Comparison of ENCODE assay signal across 22 cellular contexts in the genomic region with DNA sequence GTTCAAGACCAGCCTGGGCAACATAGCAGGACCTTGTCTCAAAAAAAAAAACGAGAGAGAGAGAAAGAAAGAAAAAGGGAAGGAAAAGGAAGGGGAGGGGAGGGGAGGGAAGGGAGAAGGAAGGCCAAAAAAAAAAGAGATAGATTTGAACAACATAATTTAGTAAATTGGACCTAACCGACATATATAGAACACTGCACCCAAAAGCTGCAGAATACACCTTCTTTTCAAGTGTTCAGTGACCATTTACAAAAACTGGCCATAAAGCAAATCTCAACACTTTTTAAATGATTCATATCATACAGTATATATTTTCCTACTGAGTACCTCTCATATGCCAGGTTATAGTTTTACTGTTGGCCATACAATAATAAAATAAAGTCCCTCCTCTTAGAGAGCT. TPM values are rescaled to one million over a fixed set of nuclear protein-coding genes. Genes with fewer than 3 reads are reported as not detected.
DNase-seq lines count a peak whose midpoint lies in the region; ATAC-seq, FAIRE-seq and TF ChIP-seq lines count a peak whose summit lies in the region.
"Had no signal": no experiment of that assay in that cellular context is flagged by ENCODE, and none has a peak within 500 bp of the region (broad histone marks: within the 10 kb centered on the region; RNA-seq: fewer than 3 reads in every experiment).

No MANE protein-coding gene starts in this region.

- H3K36me3 ChIP-seq in Karpas-422 (ENCODE audit: insufficient read depth, low read length) (no peaks in the 10 kb centered on the region), K562 (ENCODE audit: control insufficient read depth, insufficient read depth, low read length) (no peaks in the 10 kb centered on the region), neutrophil (no peaks in the 10 kb centered on the region)

- no peaks in the 10 kb centered on the region for H3K9me2 ChIP-seq in Karpas-422 (replicated peaks; ENCODE audit: insufficient read depth, low read length)

- POLR2A ChIA-PET in K562 (lab: Yijun Ruan, JAX): interaction anchor here (0.8 to 1.0 kb wide), 4 partner anchors 8 to 17 kb away, joined by 4 to 6 read pairs (median 4); partner anchors contain the start of genes F11R and USF1

- H3K9me3 ChIP-seq in Karpas-422 (ENCODE audit: low read length) (no peaks in the 10 kb centered on the region), K562 (replicated peaks; ENCODE audit: control insufficient read depth, insufficient read depth, low read depth, low read length) (no peaks in the 10 kb centered on the region), neutrophil (no peaks in the 10 kb centered on the region)

- TF ChIP-seq EP300 in K562 (IDR thresholded peaks at IDR 0.05; ENCODE audit: low read length): no peak

- no peak for TF ChIP-seq RAD21 in K562 (CRISPR knock-in tag; conservative IDR thresholded peaks at IDR 0.05 in 1 of 2, IDR thresholded peaks at IDR 0.05 in 1 of 2)

- no TSS peak for BruUV-seq in K562 (replicated peaks; lab: Mats Ljungman, UMichigan)

- TF ChIP-seq CTCF in K562 (IDR thresholded peaks at IDR 0.05 in 2 of 3, conservative IDR thresholded peaks at IDR 0.05 in 1 of 3; ENCODE audit: insufficient read depth in 2 of 3, low read depth in 1 of 3, low read length in 3 of 3) (no peak), neutrophil (IDR thresholded peaks at IDR 0.05) (no peak), GM10266 (IDR thresholded peaks at IDR 0.05; ENCODE audit: control insufficient read depth, insufficient read depth, low read depth, missing control alignments) (no peak)

- H3K4me1 ChIP-seq in Karpas-422 (ENCODE audit: low read length) (no peaks in the 10 kb centered on the region), K562 (replicated peaks in 1 of 2; ENCODE audit: control insufficient read depth in 2 of 2, insufficient read depth in 2 of 2, low read length in 2 of 2) (peaks cover 0 to 13% of the 10 kb centered on the region in 2 experiments; a peak in 4 of 5 replicates), neutrophil (ENCODE audit: control insufficient read depth in 1 of 2, insufficient read depth in 1 of 2, low read depth in 1 of 2, low read length in 1 of 2) (peaks cover 13 to 20% of the 10 kb centered on the region in 2 experiments)

- peaks cover 15% of the 10 kb centered on the region for H3K4me1 Mint-ChIP-seq in activated T-helper 17 cell treated with anti-CD3 and anti-CD28 coated beads, Interleukin-2, amount 50 U/mL, for 72 hours

- H3K9me1 ChIP-seq in K562 (ENCODE audit: control insufficient read depth, insufficient read depth, low read length): no peaks in the 10 kb centered on the region

- H2AFZ ChIP-seq in Karpas-422 (ENCODE audit: low read length) (no peak overlapping the region), K562 (ENCODE audit: low read depth, low read length) (no peak overlapping the region)

- H3K36me3 Mint-ChIP-seq in activated T-helper 17 cell treated with anti-CD3 and anti-CD28 coated beads, Interleukin-2, amount 50 U/mL, for 72 hours (ENCODE audit: low read depth): peaks cover 16% of the 10 kb centered on the region

- 71% methylated on average over 1 of the region's 2 CpGs for WGBS in K562 (ENCODE audit: insufficient coverage, low coverage, missing lambda C conversion rate)

- H3K4me2 ChIP-seq in Karpas-422 (ENCODE audit: low read depth, low read length, poor library complexity, severe bottlenecking) (no peak overlapping the region), K562 (ENCODE audit: insufficient read depth, low read length) (no peak overlapping the region)

- CTCF ChIA-PET in K562 (lab: Yijun Ruan, JAX; ENCODE audit: low intra/inter-chr PET ratio): no interaction called here

- no peak overlapping the region for H3K9ac ChIP-seq in Karpas-422 (ENCODE audit: low read length)
- no peak overlapping the region for H3K9ac ChIP-seq in K562 (ENCODE audit: insufficient read depth in 1 of 2, low read depth in 2 of 2, low read length in 2 of 2)

- peak overlapping the region; percentile 70 for H3K27ac Mint-ChIP-seq in activated T-helper 17 cell treated with anti-CD3 and anti-CD28 coated beads, Interleukin-2, amount 50 U/mL, for 72 hours

- H3K79me2 ChIP-seq in Karpas-422 (ENCODE audit: low read length) (no peaks in the 10 kb centered on the region), K562 (ENCODE audit: control insufficient read depth, insufficient read depth, low read length) (no peaks in the 10 kb centered on the region)

- peak; percentile 29 for DNase-seq in Karpas-422
- DNase-seq in K562 (ENCODE audit: extremely low read depth in 1 of 4, low spot score in 3 of 4): no peak
- no peak for DNase-seq in caudate nucleus (lab: John Stamatoyannopoulos, UW)
- no peak for DNase-seq in GM10266 (ENCODE audit: extremely low spot score)
- DNase-seq: ACHN, DND-41, KBM-7, NCI-H1417, NCI-H187, NCI-H2227 treated with DMSO at 0.1 percent for 48 hours, NCI-H524, NCI-H82, PC-3 had no signal

- H4K20me1 ChIP-seq in Karpas-422 (ENCODE audit: insufficient read depth, low read depth, low read length) (no peaks in the 10 kb centered on the region), K562 (replicated peaks; ENCODE audit: control insufficient read depth, insufficient read depth, low read length) (no peaks in the 10 kb centered on the region)

- no peak for FAIRE-seq in K562 (lab: Jason Lieb, UNC)
- FAIRE-seq: GM18507, H1 had no signal

- no peak overlapping the region for H3K4me3 ChIP-seq in Karpas-422 (ENCODE audit: low read length)
- no peak overlapping the region for H3K4me3 ChIP-seq in K562
- no peak overlapping the region for H3K4me3 ChIP-seq in neutrophil (ENCODE audit: low read depth in 1 of 2, low read length in 1 of 2)

- TF ChIP-seq POLR2A in K562 (conservative IDR thresholded peaks at IDR 0.05): no peak

- H3K27me3 ChIP-seq in Karpas-422 (ENCODE audit: low read length) (no peaks in the 10 kb centered on the region), K562 (ENCODE audit: control insufficient read depth in 2 of 2, insufficient read depth in 2 of 2, low read length in 2 of 2) (no peaks in the 10 kb centered on the region), neutrophil (no peaks in the 10 kb centered on the region)

- in situ Hi-C loops in K562 (cut with MboI): no loop called here

- H3K9me3 Mint-ChIP-seq in activated T-helper 17 cell treated with anti-CD3 and anti-CD28 coated beads, Interleukin-2, amount 50 U/mL, for 72 hours: no peaks in the 10 kb centered on the region

- H3K27ac ChIP-seq in Karpas-422 (ENCODE audit: low read length) (no peak overlapping the region), K562 (ENCODE audit: extremely low read depth, low read depth, low read length) (no peak overlapping the region), neutrophil (peak overlapping the region; percentile 48), caudate nucleus (ENCODE audit: low read depth, low read length) (no peak overlapping the region)
- H3K27ac ChIP-seq: RWPE1 had no signal

- no peak for ATAC-seq in activated T-helper 17 cell treated with anti-CD3 and anti-CD28 coated beads, Interleukin-2, amount 50 U/mL, for 72 hours (replicated peaks)
- no peak for ATAC-seq in K562
- no peak for ATAC-seq in GM18502 (IDR thresholded peaks at IDR 0.05; ENCODE audit: poor library complexity, unreplicated experiment)
- ATAC-seq in GM21576 (IDR thresholded peaks at IDR 0.05; ENCODE audit: unreplicated experiment): no peak
- ATAC-seq: PC-3 had no signal

- H3K4me3 Mint-ChIP-seq in activated T-helper 17 cell treated with anti-CD3 and anti-CD28 coated beads, Interleukin-2, amount 50 U/mL, for 72 hours: peak overlapping the region; percentile 38
- H3K4me3 Mint-ChIP-seq: CD14-positive monocyte had no signal

- intact Hi-C loops in K562 (cut with micrococcal nuclease): no loop called here

- H3K27me3 Mint-ChIP-seq in activated T-helper 17 cell treated with anti-CD3 and anti-CD28 coated beads, Interleukin-2, amount 50 U/mL, for 72 hours: no peaks in the 10 kb centered on the region

RNA-seq across cellular contexts. Expression of gene TSTD1, which starts 6.9 kb away (rescaled TPM):
- 16.0 and 32.3 TPM in 2 replicates for total RNA-seq in Karpas-422 (2014; rRNA removed; shearing (Covaris generic); ENCODE audit: low replicate concordance)
- 100 to 1,000 TPM in 1 of 2 donors, 10 to 100 TPM in 1; 38.7 to 119 TPM for total RNA-seq in activated T-helper 17 cell treated with anti-CD3 and anti-CD28 coated beads, Interleukin-2, amount 50 U/mL, for 72 hours
- total RNA-seq in K562 (2011; cell fraction: chromatin; rRNA removed; ENCODE audit: low replicate concordance): 1.5 and 4.4 TPM in 2 replicates
- total RNA-seq in K562 (2011; cell fraction: nucleolus; rRNA removed): 2.0 and 3.0 TPM in 2 replicates
- total RNA-seq in K562 (2011; cell fraction: nucleoplasm; rRNA removed): 2.4 and 4.0 TPM in 2 replicates
- total RNA-seq in K562 (2014; rRNA removed): not detected in 2 replicates
- not detected in 2 replicates for total RNA-seq in K562 (2014; rRNA removed; fragmentation: Illumina TruSeq; extraction: Trizol)
- 0.23 TPM in 1 of 2 replicates, not detected in the other for total RNA-seq in K562 (2015; rRNA removed; fragmentation: Illumina TruSeq; extraction: Trizol)
- 0.38 and 0.53 TPM in 2 replicates for total RNA-seq in K562 (2021)
- polyA plus RNA-seq in K562 (2011; rRNA removed): 0.23 TPM in 1 of 2 replicates, not detected in the other
- polyA plus RNA-seq in K562 (2011; cell fraction: cytosol; rRNA removed): not detected in 2 replicates
- 1.3 and 3.0 TPM in 2 replicates for polyA plus RNA-seq in K562 (2011; cell fraction: nucleus; rRNA removed)
- polyA plus RNA-seq in K562 (2012): 0.26 and 0.84 TPM in 2 replicates
- not detected in 2 replicates for polyA plus RNA-seq in K562 (2014; fragmentation: Illumina TruSeq; extraction: Trizol)
- not detected for polyA plus RNA-seq in K562 (2014; fragmentation: Nextera tagmentation; extraction: Ambion mirVana)
- 0.23 and 0.27 TPM in 2 replicates for polyA plus RNA-seq in K562 (2014; rRNA removed)
- polyA minus RNA-seq in K562 (2011; rRNA and poly(A)+ RNA removed): 0.53 TPM in 1 of 2 replicates, not detected in the other
- polyA minus RNA-seq in K562 (2011; cell fraction: cytosol; rRNA and poly(A)+ RNA removed): not detected in 2 replicates
- 0.81 and 1.1 TPM in 2 replicates for polyA minus RNA-seq in K562 (2011; cell fraction: nucleus; rRNA and poly(A)+ RNA removed)
- total RNA-seq: G401 had no signal

RNA-seq across cellular contexts. Expression of gene F11R, which starts 10.9 kb away (rescaled TPM):
- total RNA-seq in Karpas-422 (2014; rRNA removed; shearing (Covaris generic); ENCODE audit: low replicate concordance): 0.36 and 6.5 TPM in 2 replicates
- total RNA-seq in activated T-helper 17 cell treated with anti-CD3 and anti-CD28 coated beads, Interleukin-2, amount 50 U/mL, for 72 hours: 100 to 1,000 TPM in 1 of 2 donors, 10 to 100 TPM in 1; 13.0 to 110 TPM
- 141 and 286 TPM in 2 replicates for total RNA-seq in K562 (2011; cell fraction: chromatin; rRNA removed; ENCODE audit: low replicate concordance)
- total RNA-seq in K562 (2011; cell fraction: nucleolus; rRNA removed): 122 and 178 TPM in 2 replicates
- 177 and 186 TPM in 2 replicates for total RNA-seq in K562 (2011; cell fraction: nucleoplasm; rRNA removed)
- total RNA-seq in K562 (2014; rRNA removed) (27.4 and 33.9 TPM in 2 replicates), K562 (2014; rRNA removed; fragmentation: Illumina TruSeq; extraction: Trizol) (66.3 and 74.4 TPM in 2 replicates), K562 (2015; rRNA removed; fragmentation: Illumina TruSeq; extraction: Trizol) (45.6 and 46.4 TPM in 2 replicates), K562 (2021) (52.9 and 60.6 TPM in 2 replicates)
- polyA plus RNA-seq in K562 (2011; rRNA removed) (187 and 204 TPM in 2 replicates), K562 (2014; fragmentation: Illumina TruSeq; extraction: Trizol) (101 and 117 TPM in 2 replicates), K562 (2014; fragmentation: Nextera tagmentation; extraction: Ambion mirVana) (10 to 100 TPM; 30.6 to 52.5 TPM), K562 (2014; rRNA removed) (29.3 and 34.0 TPM in 2 replicates)
- polyA plus RNA-seq in K562 (2011; cell fraction: cytosol; rRNA removed): 165 and 171 TPM in 2 replicates
- polyA plus RNA-seq in K562 (2011; cell fraction: nucleus; rRNA removed): 81.4 and 97.5 TPM in 2 replicates
- polyA plus RNA-seq in K562 (2012): 38.5 and 65.7 TPM in 2 replicates
- polyA minus RNA-seq in K562 (2011; rRNA and poly(A)+ RNA removed): 160 and 231 TPM in 2 replicates
- 62.2 and 87.5 TPM in 2 replicates for polyA minus RNA-seq in K562 (2011; cell fraction: cytosol; rRNA and poly(A)+ RNA removed)
- polyA minus RNA-seq in K562 (2011; cell fraction: nucleus; rRNA and poly(A)+ RNA removed): 21.8 and 42.3 TPM in 2 replicates

RNA-seq across cellular contexts. Expression of gene USF1, which starts 13.9 kb away (rescaled TPM):
- 61.2 and 111 TPM in 2 replicates for total RNA-seq in Karpas-422 (2014; rRNA removed; shearing (Covaris generic); ENCODE audit: low replicate concordance)
- total RNA-seq in activated T-helper 17 cell treated with anti-CD3 and anti-CD28 coated beads, Interleukin-2, amount 50 U/mL, for 72 hours: 10 to 100 TPM; 51.6 to 66.9 TPM
- 56.3 and 125 TPM in 2 replicates for total RNA-seq in K562 (2011; cell fraction: chromatin; rRNA removed; ENCODE audit: low replicate concordance)
- total RNA-seq in K562 (2011; cell fraction: nucleolus; rRNA removed): 93.4 and 97.7 TPM in 2 replicates
- total RNA-seq in K562 (2011; cell fraction: nucleoplasm; rRNA removed): 70.5 and 77.6 TPM in 2 replicates
- 59.8 and 77.5 TPM in 2 replicates for total RNA-seq in K562 (2014; rRNA removed)
- total RNA-seq in K562 (2014; rRNA removed; fragmentation: Illumina TruSeq; extraction: Trizol): 43.1 and 52.9 TPM in 2 replicates
- 56.4 and 57.5 TPM in 2 replicates for total RNA-seq in K562 (2015; rRNA removed; fragmentation: Illumina TruSeq; extraction: Trizol)
- 50.6 and 51.1 TPM in 2 replicates for total RNA-seq in K562 (2021)
- polyA plus RNA-seq in K562 (2011; rRNA removed): 52.8 and 54.2 TPM in 2 replicates
- polyA plus RNA-seq in K562 (2011; cell fraction: cytosol; rRNA removed): 52.1 and 58.4 TPM in 2 replicates
- 205 and 262 TPM in 2 replicates for polyA plus RNA-seq in K562 (2011; cell fraction: nucleus; rRNA removed)
- polyA plus RNA-seq in K562 (2012): 44.8 and 45.4 TPM in 2 replicates
- polyA plus RNA-seq in K562 (2014; fragmentation: Illumina TruSeq; extraction: Trizol): 53.1 and 57.5 TPM in 2 replicates
- 10 to 100 TPM in 1 of 2 experiments, 1 to 10 TPM in 1; 7.4 to 46.3 TPM for polyA plus RNA-seq in K562 (2014; fragmentation: Nextera tagmentation; extraction: Ambion mirVana)
- polyA plus RNA-seq in K562 (2014; rRNA removed): 50.9 and 60.2 TPM in 2 replicates
- 67.4 and 82.4 TPM in 2 replicates for polyA minus RNA-seq in K562 (2011; rRNA and poly(A)+ RNA removed)
- 31.4 and 33.5 TPM in 2 replicates for polyA minus RNA-seq in K562 (2011; cell fraction: cytosol; rRNA and poly(A)+ RNA removed)
- 33.8 and 36.8 TPM in 2 replicates for polyA minus RNA-seq in K562 (2011; cell fraction: nucleus; rRNA and poly(A)+ RNA removed)

RNA-seq across cellular contexts. Expression of gene ARHGAP30, which starts 37.8 kb away (rescaled TPM):
- total RNA-seq in Karpas-422 (2014; rRNA removed; shearing (Covaris generic); ENCODE audit: low replicate concordance): 36.5 and 59.6 TPM in 2 replicates
- 100 to 1,000 TPM; 180 to 207 TPM for total RNA-seq in activated T-helper 17 cell treated with anti-CD3 and anti-CD28 coated beads, Interleukin-2, amount 50 U/mL, for 72 hours
- total RNA-seq in K562 (2011; cell fraction: chromatin; rRNA removed; ENCODE audit: low replicate concordance): 0.12 and 0.28 TPM in 2 replicates
- 0.13 and 0.17 TPM in 2 replicates for total RNA-seq in K562 (2011; cell fraction: nucleolus; rRNA removed)
- total RNA-seq in K562 (2011; cell fraction: nucleoplasm; rRNA removed): 0.15 TPM in 1 of 2 replicates, not detected in the other
- total RNA-seq in K562 (2014; rRNA removed) (0.04 and 0.73 TPM in 2 replicates), K562 (2014; rRNA removed; fragmentation: Illumina TruSeq; extraction: Trizol) (0.06 and 0.07 TPM in 2 replicates), K562 (2015; rRNA removed; fragmentation: Illumina TruSeq; extraction: Trizol) (0.04 and 0.07 TPM in 2 replicates), K562 (2021) (0.35 and 0.42 TPM in 2 replicates)
- polyA plus RNA-seq in K562 (2011; rRNA removed) (0.12 and 0.20 TPM in 2 replicates), K562 (2014; fragmentation: Illumina TruSeq; extraction: Trizol) (0.11 and 0.12 TPM in 2 replicates), K562 (2014; fragmentation: Nextera tagmentation; extraction: Ambion mirVana) (under 1 TPM; 0.01 to 0.03 TPM), K562 (2014; rRNA removed) (0.17 and 0.18 TPM in 2 replicates)
- polyA plus RNA-seq in K562 (2011; cell fraction: cytosol; rRNA removed): 0.15 and 0.58 TPM in 2 replicates
- 0.10 and 0.28 TPM in 2 replicates for polyA plus RNA-seq in K562 (2011; cell fraction: nucleus; rRNA removed)
- polyA plus RNA-seq in K562 (2012): 0.21 and 0.39 TPM in 2 replicates
- 0.09 and 0.14 TPM in 2 replicates for polyA minus RNA-seq in K562 (2011; rRNA and poly(A)+ RNA removed)
- 0.19 TPM in 1 of 2 replicates, not detected in the other for polyA minus RNA-seq in K562 (2011; cell fraction: cytosol; rRNA and poly(A)+ RNA removed)
- polyA minus RNA-seq in K562 (2011; cell fraction: nucleus; rRNA and poly(A)+ RNA removed): not detected in 2 replicates

RNA-seq across cellular contexts. Expression of gene NECTIN4, which starts 57.5 kb away (rescaled TPM):
- not detected in 2 replicates for total RNA-seq in Karpas-422 (2014; rRNA removed; shearing (Covaris generic); ENCODE audit: low replicate concordance)
- total RNA-seq in activated T-helper 17 cell treated with anti-CD3 and anti-CD28 coated beads, Interleukin-2, amount 50 U/mL, for 72 hours: under 1 TPM; 0.22 to 0.32 TPM
- 0.16 and 0.25 TPM in 2 replicates for total RNA-seq in K562 (2011; cell fraction: chromatin; rRNA removed; ENCODE audit: low replicate concordance)
- total RNA-seq in K562 (2011; cell fraction: nucleolus; rRNA removed): not detected in 2 replicates
- total RNA-seq in K562 (2011; cell fraction: nucleoplasm; rRNA removed): not detected in 2 replicates
- total RNA-seq in K562 (2014; rRNA removed) (not detected in 2 replicates), K562 (2014; rRNA removed; fragmentation: Illumina TruSeq; extraction: Trizol) (not detected in 2 replicates), K562 (2015; rRNA removed; fragmentation: Illumina TruSeq; extraction: Trizol) (not detected in 2 replicates), K562 (2021) (0.09 TPM in 1 of 2 replicates, not detected in the other)
- polyA plus RNA-seq in K562 (2011; rRNA removed) (0.01 TPM in 1 of 2 replicates, not detected in the other), K562 (2014; fragmentation: Illumina TruSeq; extraction: Trizol) (not detected in 2 replicates), K562 (2014; fragmentation: Nextera tagmentation; extraction: Ambion mirVana) (not detected), K562 (2014; rRNA removed) (0.09 TPM in 1 of 2 replicates, not detected in the other)
- polyA plus RNA-seq in K562 (2011; cell fraction: cytosol; rRNA removed): 0.01 and 0.13 TPM in 2 replicates
- polyA plus RNA-seq in K562 (2011; cell fraction: nucleus; rRNA removed): 0.10 and 0.18 TPM in 2 replicates
- polyA plus RNA-seq in K562 (2012): 0.07 and 0.12 TPM in 2 replicates
- polyA minus RNA-seq in K562 (2011; rRNA and poly(A)+ RNA removed): not detected in 2 replicates
- polyA minus RNA-seq in K562 (2011; cell fraction: cytosol; rRNA and poly(A)+ RNA removed): not detected in 2 replicates
- 0.27 TPM in 1 of 2 replicates, not detected in the other for polyA minus RNA-seq in K562 (2011; cell fraction: nucleus; rRNA and poly(A)+ RNA removed)
